Comparison of ENCODE assay signal across 17 cellular contexts in the genomic region with DNA sequence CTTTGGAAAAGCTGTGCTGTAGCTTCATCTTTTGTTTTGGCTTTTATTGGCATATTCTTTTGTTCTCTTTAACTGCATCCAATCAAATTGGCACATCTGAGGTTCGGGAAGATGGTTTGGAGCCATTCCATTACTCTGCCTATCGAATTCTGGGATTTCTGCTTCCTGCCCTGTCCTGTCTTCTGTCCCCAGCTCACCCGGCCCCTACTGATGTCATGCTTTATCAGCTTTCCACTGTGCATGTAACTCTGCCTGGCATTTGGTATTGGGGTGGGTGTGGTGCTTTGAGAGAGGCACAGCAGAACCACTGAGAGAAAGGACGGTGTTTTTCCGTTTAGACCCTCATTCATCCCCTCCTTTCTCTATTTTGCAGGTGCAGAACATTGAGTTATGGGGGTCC.
"Had no signal": no experiment of that assay in that cellular context is flagged by ENCODE, and none has a peak within 500 bp of the region (broad histone marks: within the 10 kb centered on the region; RNA-seq: fewer than 3 reads in every experiment).

No MANE protein-coding gene starts in this region.

- H3K27ac ChIP-seq: brain microvascular endothelial cell, gastroesophageal sphincter, hepatocyte, right lobe of liver, spleen, upper lobe of right lung had no signal

- ATAC-seq: activated CD4-positive, CD25-positive, alpha-beta regulatory T cell treated with anti-CD3 and anti-CD28 coated beads, Interleukin-2, amount 50 U/mL, for 24 hours; effector memory CD8-positive, alpha-beta T cell; gastroesophageal sphincter; right lobe of liver; stimulated activated naive CD8-positive, alpha-beta T cell treated with anti-CD3 and anti-CD28 coated beads, Interleukin-15, amount 100 ng/mL, for 72 hours; T-cell had no signal

- H3K79me2 ChIP-seq: hepatocyte had no signal

- H3K4me1 ChIP-seq: gastroesophageal sphincter, right lobe of liver had no signal

- H3K27me3 ChIP-seq: brain microvascular endothelial cell, gastroesophageal sphincter, hepatocyte, right lobe of liver, upper lobe of right lung had no signal

- H2AFZ ChIP-seq: hepatocyte had no signal

- H3K36me3 ChIP-seq: brain microvascular endothelial cell, gastroesophageal sphincter, right lobe of liver, spleen, upper lobe of right lung had no signal

- H3K4me2 ChIP-seq: hepatocyte had no signal

- H3K9me3 ChIP-seq: gastroesophageal sphincter, right lobe of liver, spleen, upper lobe of right lung had no signal

- DNase-seq: activated CD4-positive, alpha-beta T cell treated with anti-CD3 and anti-CD28 coated beads, Interleukin-2, amount 50 U/mL, for 1 hour; activated CD8-positive, alpha-beta memory T cell treated with anti-CD3 and anti-CD28 coated beads for 24 hours; activated naive CD8-positive, alpha-beta T cell treated with anti-CD3 and anti-CD28 coated beads for 36 hours; brain microvascular endothelial cell; cerebellar nuclear complex; effector memory CD8-positive, alpha-beta T cell; mesendoderm; nephron progenitor cell; right lobe of liver; spleen; stimulated activated naive CD8-positive, alpha-beta T cell treated with anti-CD3 and anti-CD28 coated beads, Interleukin-15, amount 100 ng/mL, for 72 hours; T-cell; T1000; upper lobe of right lung had no signal

- H3K4me3 ChIP-seq: gastroesophageal sphincter, hepatocyte, right lobe of liver, spleen, upper lobe of right lung had no signal
